In genomic region chrX:31443654-31444053, GRCh38 we compare ENCODE assay signal across 24 cellular contexts.
DNase-seq lines count a peak whose midpoint lies in the region; ATAC-seq, FAIRE-seq and TF ChIP-seq lines count a peak whose summit lies in the region.
"Had no signal": no experiment of that assay in that cellular context is flagged by ENCODE, and none has a peak within 500 bp of the region (broad histone marks: within the 10 kb centered on the region; RNA-seq: fewer than 3 reads in every experiment).

No MANE protein-coding gene starts in this region.

- CTCF ChIA-PET in HepG2 (lab: Yijun Ruan, JAX; ENCODE audit: low intra/inter-chr PET ratio, low total read pairs): no interaction called here

- H4K20me1 ChIP-seq in HepG2 (ENCODE audit: insufficient read depth, low read length) (no peaks in the 10 kb centered on the region), OCI-LY3 (ENCODE audit: insufficient read depth, low read length) (no peaks in the 10 kb centered on the region)
- H4K20me1 ChIP-seq: BLaER1 treated with 17β-estradiol and CSF1 and Interleukin-3, amounts not matched to agents 10 nM and 100 nM had no signal

- no peak for FAIRE-seq in HepG2 (lab: Jason Lieb, UNC)
- FAIRE-seq in bronchial epithelial cell (lab: Jason Lieb, UNC): peak; percentile 82
- FAIRE-seq: A204.1, GM12891, GM18507, H54 had no signal

- no peaks in the 10 kb centered on the region for H3K4me1 Mint-ChIP-seq in activated T-cell treated with anti-CD3 and anti-CD28 coated beads, Interleukin-2, amount 50 U/mL, for 24 hours (ENCODE audit: low read depth)
- H3K4me1 Mint-ChIP-seq: CD4-positive, alpha-beta memory T cell had no signal

- TF ChIP-seq RAD21 in HepG2 (CRISPR knock-in tag; IDR thresholded peaks at IDR 0.05): no peak

- H2AFZ ChIP-seq in HepG2 (ENCODE audit: low read length) (no peak overlapping the region), OCI-LY3 (ENCODE audit: low read depth, low read length) (peak overlapping the region; percentile 26; the same call in 1 of the 2 replicates)

- H3K36me3 Mint-ChIP-seq in activated T-cell treated with anti-CD3 and anti-CD28 coated beads, Interleukin-2, amount 50 U/mL, for 24 hours (ENCODE audit: low read depth): no peaks in the 10 kb centered on the region
- H3K36me3 Mint-ChIP-seq: CD4-positive, alpha-beta memory T cell had no signal

- no peak overlapping the region for H3K27ac Mint-ChIP-seq in activated T-cell treated with anti-CD3 and anti-CD28 coated beads, Interleukin-2, amount 50 U/mL, for 24 hours
- H3K27ac Mint-ChIP-seq: CD4-positive, alpha-beta memory T cell had no signal

- ATAC-seq in HepG2: no peak
- ATAC-seq in right lobe of liver: no peak

- no peaks in the 10 kb centered on the region for H3K4me1 ChIP-seq in HepG2 (ENCODE audit: insufficient read depth, low read length)
- H3K4me1 ChIP-seq in right lobe of liver: no peaks in the 10 kb centered on the region
- peaks cover 55% of the 10 kb centered on the region for H3K4me1 ChIP-seq in OCI-LY3 (ENCODE audit: low read length)
- no peaks in the 10 kb centered on the region for H3K4me1 ChIP-seq in ascending aorta
- H3K4me1 ChIP-seq: BE2C had no signal

- no peaks in the 10 kb centered on the region for H3K9me3 ChIP-seq in HepG2 (ENCODE audit: low read length)
- H3K9me3 ChIP-seq in right lobe of liver: no peaks in the 10 kb centered on the region
- no peaks in the 10 kb centered on the region for H3K9me3 ChIP-seq in OCI-LY3 (ENCODE audit: insufficient read depth, low read length)
- no peaks in the 10 kb centered on the region for H3K9me3 ChIP-seq in ascending aorta
- H3K9me3 ChIP-seq: BE2C; BLaER1 treated with 17β-estradiol and CSF1 and Interleukin-3, amounts not matched to agents 10 nM and 100 nM had no signal

- no peaks in the 10 kb centered on the region for H3K9me3 Mint-ChIP-seq in activated T-cell treated with anti-CD3 and anti-CD28 coated beads, Interleukin-2, amount 50 U/mL, for 24 hours

- H3K79me2 ChIP-seq in HepG2 (ENCODE audit: insufficient read depth, low read length) (no peaks in the 10 kb centered on the region), OCI-LY3 (ENCODE audit: low read length) (no peaks in the 10 kb centered on the region)

- H3K4me3 ChIP-seq in HepG2 (replicated peaks in 1 of 3; ENCODE audit: insufficient read depth in 1 of 3, low read depth in 2 of 3, low read length in 3 of 3) (no peak overlapping the region), right lobe of liver (no peak overlapping the region), OCI-LY3 (ENCODE audit: low read length) (peak overlapping the region; percentile 46; the same call in 1 of the 2 replicates), bronchial epithelial cell (ENCODE audit: low read depth, low read length) (no peak overlapping the region), ascending aorta (no peak overlapping the region)
- H3K4me3 ChIP-seq: BLaER1 treated with 17β-estradiol and CSF1 and Interleukin-3, amounts not matched to agents 10 nM and 100 nM had no signal

- in situ Hi-C loops in HepG2 (cut with HindIII; ENCODE audit: extremely low pct_ligation_motif_present, low pct_unique_long_range_greater_than_20kb): no loop called here

- no peak overlapping the region for H3K4me3 Mint-ChIP-seq in activated T-cell treated with anti-CD3 and anti-CD28 coated beads, Interleukin-2, amount 50 U/mL, for 24 hours
- H3K4me3 Mint-ChIP-seq: CD4-positive, alpha-beta memory T cell had no signal

- peaks cover 10% of the 10 kb centered on the region for H3K27me3 Mint-ChIP-seq in activated T-cell treated with anti-CD3 and anti-CD28 coated beads, Interleukin-2, amount 50 U/mL, for 24 hours
- H3K27me3 Mint-ChIP-seq: CD4-positive, alpha-beta memory T cell had no signal

- WGBS in HepG2 (ENCODE audit: low lambda C conversion rate): 76% methylated on average over 8 of the region's 8 CpGs
- 74% methylated on average over 8 of the region's 8 CpGs for WGBS in right lobe of liver (ENCODE audit: insufficient coverage, low coverage, low lambda C conversion rate, missing lambda C conversion rate)

- H3K4me2 ChIP-seq in HepG2 (ENCODE audit: low read depth, low read length) (no peak overlapping the region), OCI-LY3 (ENCODE audit: low read length) (peak overlapping the region; percentile 62)
- H3K4me2 ChIP-seq: BLaER1 treated with 17β-estradiol and CSF1 and Interleukin-3, amounts not matched to agents 10 nM and 100 nM had no signal

- BruUV-seq in HepG2 (replicated peaks; lab: Mats Ljungman, UMichigan): no TSS peak

- no peaks in the 10 kb centered on the region for H3K36me3 ChIP-seq in HepG2 (replicated peaks in 1 of 2; ENCODE audit: control insufficient read depth in 1 of 2, insufficient read depth in 2 of 2, low read length in 2 of 2)
- no peaks in the 10 kb centered on the region for H3K36me3 ChIP-seq in right lobe of liver
- no peaks in the 10 kb centered on the region for H3K36me3 ChIP-seq in OCI-LY3 (replicated peaks; ENCODE audit: low read depth, low read length)
- no peaks in the 10 kb centered on the region for H3K36me3 ChIP-seq in bronchial epithelial cell (ENCODE audit: control insufficient read depth, insufficient read depth, low read length)
- H3K36me3 ChIP-seq in ascending aorta: no peaks in the 10 kb centered on the region
- H3K36me3 ChIP-seq: BE2C; BLaER1 treated with 17β-estradiol and CSF1 and Interleukin-3, amounts not matched to agents 10 nM and 100 nM had no signal

- TF ChIP-seq CTCF in HepG2 (CRISPR knock-in tag; IDR thresholded peaks at IDR 0.05): no peak
- no peak for TF ChIP-seq CTCF in right lobe of liver (IDR thresholded peaks at IDR 0.05)
- TF ChIP-seq CTCF in OCI-LY3 (IDR thresholded peaks at IDR 0.05; ENCODE audit: low read depth, low read length): no peak
- no peak for TF ChIP-seq CTCF in bronchial epithelial cell (IDR thresholded peaks at IDR 0.05; ENCODE audit: insufficient read depth, low read length, severe bottlenecking)
- TF ChIP-seq CTCF in ascending aorta (IDR thresholded peaks at IDR 0.05): no peak

- TF ChIP-seq EP300 in HepG2 (IDR thresholded peaks at IDR 0.05; ENCODE audit: low read depth in 2 of 2, low read length in 2 of 2): no peak
- no peak for TF ChIP-seq EP300 in HepG2 (CRISPR knock-in tag; IDR thresholded peaks at IDR 0.05; ENCODE audit: borderline replicate concordance)

- intact Hi-C loops in HepG2 (cut with micrococcal nuclease; ENCODE audit: unreplicated experiment) (no loop called here), right lobe of liver (cut with DNase I) (no loop called here), ascending aorta (cut with DNase I) (no loop called here)

- no peak for DNase-seq in HepG2 (ENCODE audit: low spot score)
- no peak for DNase-seq in right lobe of liver
- DNase-seq in bronchial epithelial cell (ENCODE audit: low read depth): no peak
- DNase-seq in stimulated activated CD4-positive, alpha-beta T cell treated with anti-CD3 and anti-CD28 coated beads, Interleukin-1b, Interleukin-23, amount 100 ng/mL, for 48 hours: no peak
- no peak for DNase-seq in activated T-cell treated with anti-CD3 and anti-CD28 coated beads, Interleukin-2, amount 50 U/mL, for 24 hours
- DNase-seq in ascending aorta (ENCODE audit: low spot score in 2 of 2): no peak
- DNase-seq: ACHN; AML-193; BE2C; Calu3; CD4-positive, alpha-beta memory T cell; COR-L47; DMS53; DMS79 treated with DMSO at 0.1 percent for 48 hours; GF-D8; GOT3; HCEC 1CT had no signal

- H3K9ac ChIP-seq in HepG2 (ENCODE audit: insufficient read depth, low read depth, low read length) (no peak overlapping the region), OCI-LY3 (ENCODE audit: low read length) (peak overlapping the region; percentile 20; the same call in 1 of the 2 replicates)
- H3K9ac ChIP-seq: BLaER1 treated with 17β-estradiol and CSF1 and Interleukin-3, amounts not matched to agents 10 nM and 100 nM had no signal

- no peak for TF ChIP-seq POLR2A in HepG2 (IDR thresholded peaks at IDR 0.05; ENCODE audit: insufficient read depth in 1 of 2, low read depth in 2 of 2, low read length in 2 of 2)
- no peak for TF ChIP-seq POLR2A in right lobe of liver (IDR thresholded peaks at IDR 0.05)

- POLR2A ChIA-PET in HepG2 (lab: Yijun Ruan, JAX): no interaction called here

- no peak overlapping the region for H3K27ac ChIP-seq in HepG2 (ENCODE audit: extremely low read length, insufficient read depth, low read length)
- no peak overlapping the region for H3K27ac ChIP-seq in right lobe of liver
- no peak overlapping the region for H3K27ac ChIP-seq in OCI-LY3 (ENCODE audit: low read length)
- H3K27ac ChIP-seq in ascending aorta: no peak overlapping the region
- H3K27ac ChIP-seq: 22Rv1; BLaER1 treated with 17β-estradiol and CSF1 and Interleukin-3, amounts not matched to agents 10 nM and 100 nM had no signal

- H3K27me3 ChIP-seq in HepG2 (ENCODE audit: control insufficient read depth in 1 of 2, insufficient read depth in 2 of 2, low read length in 2 of 2) (no peaks in the 10 kb centered on the region), right lobe of liver (no peaks in the 10 kb centered on the region), OCI-LY3 (ENCODE audit: low read depth, low read length) (no peaks in the 10 kb centered on the region), bronchial epithelial cell (ENCODE audit: control insufficient read depth, insufficient read depth, low read length) (no peaks in the 10 kb centered on the region), ascending aorta (no peaks in the 10 kb centered on the region)
- H3K27me3 ChIP-seq: BE2C had no signal

TF ChIP-seq in HepG2, 621 proteins besides CTCF, POLR2A, EP300 and RAD21:
- 0 out of 2 replicates have a peak, but pooled peaks have one; percentile 6 for TF ChIP-seq MAFF (IDR thresholded peaks at IDR 0.05; ENCODE audit: low read depth, low read length)
- TF ChIP-seq ZNF530 (CRISPR knock-in tag; IDR thresholded peaks at IDR 0.05; ENCODE audit: low read depth): no peak
- no peak for TF ChIP-seq ZNF674 (CRISPR knock-in tag; IDR thresholded peaks at IDR 0.05; ENCODE audit: low read depth)
- no peak for TF ChIP-seq CENPT (CRISPR knock-in tag; IDR thresholded peaks at IDR 0.05; ENCODE audit: low read depth)
- no peak for TF ChIP-seq ZBTB43 (CRISPR knock-in tag; conservative IDR thresholded peaks at IDR 0.05)
- no peak for TF ChIP-seq ZNF468 (CRISPR knock-in tag; IDR thresholded peaks at IDR 0.05)
- peak; percentile 17 to 42; a peak in 2 of 4 replicates for TF ChIP-seq MAFK (conservative IDR thresholded peaks at IDR 0.05 in 1 of 2, IDR thresholded peaks at IDR 0.05 in 1 of 2; ENCODE audit: low read length in 2 of 2)
